Comparison of ENCODE assay signal across 9 cellular contexts in genomic region chr2:201259216-201259615, GRCh38. TPM values are rescaled to one million over a fixed set of nuclear protein-coding genes. Genes with fewer than 3 reads are reported as not detected.
A peak's percentile ranks its signal among the peaks of the same experiment; 100 is the strongest.
DNase-seq lines count a peak whose midpoint lies in the region; ATAC-seq and TF ChIP-seq lines count a peak whose summit lies in the region.
"Had no signal": no experiment of that assay in that cellular context is flagged by ENCODE, and none has a peak within 500 bp of the region (broad histone marks: within the 10 kb centered on the region; RNA-seq: fewer than 3 reads in every experiment).

No MANE protein-coding gene starts in this region.

- H3K27me3 Mint-ChIP-seq in CD4-positive, alpha-beta memory T cell = no peaks in the 10 kb centered on the region
- H3K27me3 Mint-ChIP-seq in central memory CD8-positive, alpha-beta T cell = no peaks in the 10 kb centered on the region
- no peaks in the 10 kb centered on the region for H3K27me3 Mint-ChIP-seq in nephron (ENCODE audit: low read depth)

- DNase-seq in CD4-positive, alpha-beta memory T cell = no peak
- peak; percentile 42 for DNase-seq in NB4 (ENCODE audit: low read depth)
- no peak for DNase-seq in central memory CD8-positive, alpha-beta T cell (ENCODE audit: low spot score in 2 of 2)
- DNase-seq in NCI-H748 (lab: John Stamatoyannopoulos, UW; ENCODE audit: unreplicated experiment) = no peak
- DNase-seq in NCI-H2081 treated with DMSO at 0.1 percent for 48 hours (lab: John Stamatoyannopoulos, UW) = no peak
- DNase-seq: activated CD4-positive, alpha-beta T cell treated with anti-CD3 and anti-CD28 coated beads, Interleukin-2, amount 50 U/mL, for 4 hours had no signal

- H3K4me3 Mint-ChIP-seq in CD4-positive, alpha-beta memory T cell = peak overlapping the region; percentile 89 to 93 (median 92)
- peak overlapping the region; percentile 93 for H3K4me3 Mint-ChIP-seq in central memory CD8-positive, alpha-beta T cell
- H3K4me3 Mint-ChIP-seq in nephron = peak overlapping the region; percentile 81 to 92 (median 91)

- intact Hi-C loops in CD4-positive, alpha-beta memory T cell (cut with micrococcal nuclease) = loop anchor here (5.0 kb wide), 1 partner anchor 773 kb away; the partner anchor contains the start of gene FZD7

- peak overlapping the region; percentile 95 to 100 (median 99) for H3K27ac Mint-ChIP-seq in CD4-positive, alpha-beta memory T cell
- peak overlapping the region; percentile 98 for H3K27ac Mint-ChIP-seq in central memory CD8-positive, alpha-beta T cell (ENCODE audit: low read depth)
- peak overlapping the region in 1 of 3 experiments; percentile 98 for H3K27ac Mint-ChIP-seq in nephron

- POLR2A ChIA-PET in CD4-positive, alpha-beta memory T cell (lab: Charles Lee; ENCODE audit: partially characterized antibody) = interaction anchor here (0.9 to 14.9 kb wide), 19 partner anchors 7 to 521 kb away, joined by 3 to 249 read pairs (median 9); partner anchors contain the start of genes ALS2, CASP10, CFLAR and CLK1

- ATAC-seq in central memory CD8-positive, alpha-beta T cell (replicated peaks; ENCODE audit: extremely low read depth, poor library complexity, severe bottlenecking) = no peak
- ATAC-seq in esophagus mucosa (no peak), HG03442 (IDR thresholded peaks at IDR 0.05; ENCODE audit: unreplicated experiment) (no peak)

- H3K27me3 ChIP-seq in CD4-positive, alpha-beta memory T cell (ENCODE audit: insufficient read depth, low read length) = no peaks in the 10 kb centered on the region

- no peak for TF ChIP-seq POLR2A in NB4 (IDR thresholded peaks at IDR 0.05; ENCODE audit: extremely low read depth, insufficient read length)

- peaks cover 46 to 85% (median 64%) of the 10 kb centered on the region in 4 donors for H3K4me1 Mint-ChIP-seq in CD4-positive, alpha-beta memory T cell
- H3K4me1 Mint-ChIP-seq in central memory CD8-positive, alpha-beta T cell = peaks cover 68% of the 10 kb centered on the region
- H3K4me1 Mint-ChIP-seq in nephron = peaks cover 31% of the 10 kb centered on the region

- peak overlapping the region; percentile 86 for H3K27ac ChIP-seq in CD4-positive, alpha-beta memory T cell (ENCODE audit: low read depth, low read length)

- TF ChIP-seq CTCF in NB4 (IDR thresholded peaks at IDR 0.05; ENCODE audit: low read depth, low read length) = no peak
- no peak for TF ChIP-seq CTCF in nephron (IDR thresholded peaks at IDR 0.05; ENCODE audit: unreplicated experiment in 3 of 3)

- CTCF ChIA-PET in CD4-positive, alpha-beta memory T cell (lab: Charles Lee; ENCODE audit: partially characterized antibody) = interaction anchor here (0.9 to 9.0 kb wide), 9 partner anchors 9 to 105 kb away, joined by 3 to 108 read pairs (median 6); partner anchors contain the start of gene CASP10

- peaks cover 17 to 25% of the 10 kb centered on the region in 2 donors for H3K36me3 Mint-ChIP-seq in CD4-positive, alpha-beta memory T cell
- peaks cover 42% of the 10 kb centered on the region for H3K36me3 Mint-ChIP-seq in central memory CD8-positive, alpha-beta T cell (ENCODE audit: insufficient read depth)
- no peaks in the 10 kb centered on the region for H3K36me3 Mint-ChIP-seq in nephron (ENCODE audit: low read depth)

- no peaks in the 10 kb centered on the region for H3K36me3 ChIP-seq in CD4-positive, alpha-beta memory T cell (ENCODE audit: insufficient read depth, low read length)

- no peaks in the 10 kb centered on the region for H3K9me3 ChIP-seq in CD4-positive, alpha-beta memory T cell (ENCODE audit: control insufficient read depth in 1 of 2, low read length in 2 of 2)

- H3K4me1 ChIP-seq in CD4-positive, alpha-beta memory T cell (ENCODE audit: insufficient read depth, low read length) = peaks cover 79% of the 10 kb centered on the region

- H3K4me3 ChIP-seq in CD4-positive, alpha-beta memory T cell (ENCODE audit: low read length in 2 of 2) = peak overlapping the region; percentile 19 to 58
- H3K4me3 ChIP-seq in NB4 (ENCODE audit: low read depth, low read length) = peak overlapping the region; percentile 73

- peaks cover 0 to 2% (median 0%) of the 10 kb centered on the region in 8 donors for H3K9me3 Mint-ChIP-seq in CD4-positive, alpha-beta memory T cell
- no peaks in the 10 kb centered on the region for H3K9me3 Mint-ChIP-seq in central memory CD8-positive, alpha-beta T cell
- H3K9me3 Mint-ChIP-seq in nephron = no peaks in the 10 kb centered on the region

RNA-seq across cellular contexts. Expression of gene CASP8, which starts 1.1 kb away (rescaled TPM):
- 100 to 1,000 TPM; 199 to 200 TPM for total RNA-seq in CD4-positive, alpha-beta memory T cell
- 100 to 1,000 TPM in 1 of 2 donors, 10 to 100 TPM in 1; 30.6 to 108 TPM for polyA plus RNA-seq in CD4-positive, alpha-beta memory T cell
- 22.5 TPM for total RNA-seq in esophagus mucosa
